8 cellular contexts compared by ENCODE assay signal in genomic region chr5:154191467-154192261, GRCh38. TPM values are rescaled to one million over a fixed set of nuclear protein-coding genes. Genes with fewer than 3 reads are reported as not detected.
DNase-seq lines count a peak whose midpoint lies in the region; ATAC-seq and TF ChIP-seq lines count a peak whose summit lies in the region.

No MANE protein-coding gene starts in this region.

- no peak overlapping the region for H4K5ac ChIP-seq in IMR-90 (ENCODE audit: low read depth, low read length)

- peak overlapping the region; percentile 69 for H3K14ac ChIP-seq in IMR-90 (replicated peaks; ENCODE audit: low read depth, low read length)

- H3K27ac ChIP-seq in IMR-90 (ENCODE audit: insufficient read depth, low read length): no peak overlapping the region
- H3K27ac ChIP-seq in lower lobe of right lung: no peak overlapping the region
- no peak overlapping the region for H3K27ac ChIP-seq in urinary bladder (ENCODE audit: low read depth)
- peak overlapping the region in 1 of 2 donors; percentile 8 for H3K27ac ChIP-seq in uterus

- CTCF ChIA-PET in IMR-90 (lab: Yijun Ruan, JAX): interaction anchor here (1.2 to 3.3 kb wide), 2 partner anchors 45 to 214 kb away, joined by 3 to 15 read pairs (median 7); no protein-coding TSS in a partner anchor

- POLR2A ChIA-PET in IMR-90 (lab: Charles Lee; ENCODE audit: unreplicated experiment): no interaction called here

- H3K4me1 ChIP-seq in IMR-90 (ENCODE audit: control insufficient read depth, insufficient read depth, low read length) (peaks cover 15% of the 10 kb centered on the region), lower lobe of right lung (peaks cover 52% of the 10 kb centered on the region), urinary bladder (ENCODE audit: insufficient read depth) (no peaks in the 10 kb centered on the region), uterus (peaks cover 4 to 10% of the 10 kb centered on the region in 2 donors)

- peak overlapping the region; percentile 80 for H3K4me3 ChIP-seq in IMR-90 (ENCODE audit: insufficient read depth, low read depth, low read length)
- H3K4me3 ChIP-seq in astrocyte of the spinal cord (ENCODE audit: low read depth, low read length): peak overlapping the region; percentile 68
- peak overlapping the region; percentile 89 for H3K4me3 ChIP-seq in lower lobe of right lung
- peak overlapping the region; percentile 81 for H3K4me3 ChIP-seq in urinary bladder (ENCODE audit: low read depth, low read length)
- H3K4me3 ChIP-seq in uterus: peak overlapping the region in 1 of 2 donors; percentile 92

- peak overlapping the region; percentile 51; the same call in 1 of the 2 replicates for H3K9ac ChIP-seq in IMR-90 (ENCODE audit: low read depth, low read length)

- TF ChIP-seq CTCF in IMR-90 (conservative IDR thresholded peaks at IDR 0.05; ENCODE audit: low read depth, low read length): 0 out of 2 replicates have a peak, but pooled peaks have one; percentile 13
- TF ChIP-seq CTCF in astrocyte of the spinal cord (IDR thresholded peaks at IDR 0.05; ENCODE audit: low read depth, low read length): peak; percentile 16
- TF ChIP-seq CTCF in lower lobe of right lung (IDR thresholded peaks at IDR 0.05): no peak
- no peak for TF ChIP-seq CTCF in uterus (IDR thresholded peaks at IDR 0.05)

- in situ Hi-C loops in IMR-90 (cut with MboI; ENCODE audit: low sequenced_read_pairs) (no loop called here), astrocyte of the spinal cord (cut with HindIII; ENCODE audit: low sequenced_read_pairs) (no loop called here)

- 0 out of 2 replicates have a peak overlapping the region, but pooled peaks have one; percentile 5 for H2BK120ac ChIP-seq in IMR-90 (ENCODE audit: low read depth, low read length)

- no peak overlapping the region; the same call in 2 of the 3 replicates for H2BK15ac ChIP-seq in IMR-90 (ENCODE audit: low read depth, low read length)

- H2BK20ac ChIP-seq in IMR-90 (ENCODE audit: low read depth, low read length): no peak overlapping the region

- no peak overlapping the region for H2AFZ ChIP-seq in IMR-90 (replicated peaks; ENCODE audit: low read length, poor library complexity)

- TF ChIP-seq POLR2A in IMR-90 (IDR thresholded peaks at IDR 0.05; ENCODE audit: low read depth, low read length) (no peak), uterus (IDR thresholded peaks at IDR 0.05) (no peak)

- H3K9me3 ChIP-seq in IMR-90 (ENCODE audit: control insufficient read depth, insufficient read depth, low read length) (no peaks in the 10 kb centered on the region), lower lobe of right lung (no peaks in the 10 kb centered on the region), uterus (no peaks in the 10 kb centered on the region)

- peak overlapping the region; percentile 1 for H3K4ac ChIP-seq in IMR-90 (ENCODE audit: low read depth, low read length)

- H3K56ac ChIP-seq in IMR-90 (ENCODE audit: extremely low read depth, insufficient read depth, low read length): peak overlapping the region; percentile 34; the same call in 1 of the 2 replicates

- no peak for TF ChIP-seq RAD21 in IMR-90 (IDR thresholded peaks at IDR 0.05; ENCODE audit: low read length)

- H3K36me3 ChIP-seq in IMR-90 (ENCODE audit: control insufficient read depth, insufficient read depth, low read length): no peaks in the 10 kb centered on the region
- peaks cover 5% of the 10 kb centered on the region for H3K36me3 ChIP-seq in lower lobe of right lung
- no peaks in the 10 kb centered on the region for H3K36me3 ChIP-seq in urinary bladder (ENCODE audit: insufficient read depth)
- no peaks in the 10 kb centered on the region for H3K36me3 ChIP-seq in uterus

- intact Hi-C loops in IMR-90 (cut with micrococcal nuclease) (loop anchor here (5.0 kb wide), 1 partner anchor 666 kb away; the partner anchor contains the start of gene CNOT8), lower lobe of right lung (cut with DNase I) (no loop called here), uterus (cut with DNase I; ENCODE audit: low total_unique reads) (no loop called here)

- H3K18ac ChIP-seq in IMR-90 (ENCODE audit: low read depth, low read length): no peak overlapping the region

- DNase-seq in AG08395 (ENCODE audit: low spot score) (peak; percentile 41), IMR-90 (peak; percentile 59), astrocyte of the spinal cord (ENCODE audit: low read depth, low spot score) (peak; percentile 34), lower lobe of right lung (no peak), uterus (no peak)
- DNase-seq in effector CD8-positive, alpha-beta T cell (lab: John Stamatoyannopoulos, UW): no peak

- peaks cover 17% of the 10 kb centered on the region; the same call in 1 of the 2 replicates for H4K20me1 ChIP-seq in IMR-90 (ENCODE audit: insufficient read depth, low read length)

- no peak overlapping the region; a peak in 1 of 4 replicates for H4K8ac ChIP-seq in IMR-90 (ENCODE audit: low read depth in 2 of 2, low read length in 2 of 2)

- ATAC-seq in IMR-90 (ENCODE audit: low read depth): peak; percentile 19
- no peak for ATAC-seq in lower lobe of right lung
- no peak for ATAC-seq in GM18907 (IDR thresholded peaks at IDR 0.05; ENCODE audit: unreplicated experiment)

- dilution Hi-C loops in IMR-90 (cut with HindIII; ENCODE audit: low sequenced_read_pairs, unreplicated experiment): no loop called here

- H3K79me1 ChIP-seq in IMR-90 (ENCODE audit: low read depth in 1 of 2, low read length in 2 of 2): peaks cover 23 to 55% of the 10 kb centered on the region in 2 experiments

- H3K4me2 ChIP-seq in IMR-90 (ENCODE audit: low read depth, low read length): peak overlapping the region; percentile 82

- no TSS peak for BruUV-seq in IMR-90 (replicated peaks; lab: Mats Ljungman, UMichigan)

- no peak overlapping the region; the same call in 1 of the 2 replicates for H2AK5ac ChIP-seq in IMR-90 (ENCODE audit: low read depth, low read length)

- H4K91ac ChIP-seq in IMR-90 (ENCODE audit: insufficient read depth, low read depth, low read length): peak overlapping the region; percentile 11; the same call in 1 of the 2 replicates

- WGBS in IMR-90 (ENCODE audit: extremely low coverage in 2 of 2, insufficient read length in 1 of 2), 2 experiments: no CpG with 5 or more reads among the region's 10 CpGs
- 28% methylated on average over 10 of the region's 10 CpGs for WGBS in urinary bladder

- no peaks in the 10 kb centered on the region for H3K27me3 ChIP-seq in IMR-90 (ENCODE audit: control insufficient read depth, insufficient read depth, low read length)
- no peaks in the 10 kb centered on the region for H3K27me3 ChIP-seq in lower lobe of right lung (ENCODE audit: low read depth)
- H3K27me3 ChIP-seq in uterus: no peaks in the 10 kb centered on the region

- H2BK5ac ChIP-seq in IMR-90 (ENCODE audit: low read depth, low read length, poor library complexity, severe bottlenecking): peak overlapping the region; percentile 11

- H3K9me1 ChIP-seq in IMR-90 (ENCODE audit: insufficient read depth, low read length): peaks cover 7% of the 10 kb centered on the region

- peak overlapping the region; percentile 65 for H3K23ac ChIP-seq in IMR-90 (ENCODE audit: low read depth, low read length)

- H2AK9ac ChIP-seq in IMR-90 (replicated peaks; ENCODE audit: low read depth, low read length, poor library complexity): no peak overlapping the region

TF ChIP-seq in IMR-90, 13 proteins besides CTCF, POLR2A, EP300 and RAD21:
- TF ChIP-seq CEBPB (IDR thresholded peaks at IDR 0.05; ENCODE audit: low read depth, low read length) (no peak), MAZ (IDR thresholded peaks at IDR 0.05; ENCODE audit: borderline replicate concordance, low read depth, low read length) (0 out of 2 replicates have a peak, but pooled peaks have one; percentile 11)

RNA-seq across cellular contexts. Expression of gene GALNT10, which starts 1.1 kb away (rescaled TPM):
- total RNA-seq in IMR-90 (2012; rRNA removed) (43.9 and 46.2 TPM in 2 replicates), lower lobe of right lung (57.6 TPM), urinary bladder (19.4 TPM), uterus (10 to 100 TPM in 2 of 4 donors, 1 to 10 TPM in 2; 5.6 to 22.9 (median 14.4) TPM)
- polyA plus RNA-seq in IMR-90 (2012; rRNA removed) (66.8 and 67.0 TPM in 2 replicates), urinary bladder (15.7 TPM)
- 21.9 and 22.7 TPM in 2 replicates for polyA plus RNA-seq in IMR-90 (2012; cell fraction: cytosol; rRNA removed)
- 30.8 and 46.0 TPM in 2 replicates for polyA plus RNA-seq in IMR-90 (2012; cell fraction: nucleus; rRNA removed; ENCODE audit: low replicate concordance)

Comparison
In these comparisons a context has a peak if more than half of its experiments do, and no peak if none do; other contexts are left out.
1. DNase-seq: peak in AG08395 (single experiment), IMR-90 (single experiment) and astrocyte of the spinal cord (single experiment); none in lower lobe of right lung (single experiment), effector CD8-positive, alpha-beta T cell (single experiment) and uterus (0 of 2).
2. CTCF ChIP-seq: peak in IMR-90 (single experiment) and astrocyte of the spinal cord (single experiment); none in lower lobe of right lung (single experiment) and uterus (0 of 4).